In the genomic region with DNA sequence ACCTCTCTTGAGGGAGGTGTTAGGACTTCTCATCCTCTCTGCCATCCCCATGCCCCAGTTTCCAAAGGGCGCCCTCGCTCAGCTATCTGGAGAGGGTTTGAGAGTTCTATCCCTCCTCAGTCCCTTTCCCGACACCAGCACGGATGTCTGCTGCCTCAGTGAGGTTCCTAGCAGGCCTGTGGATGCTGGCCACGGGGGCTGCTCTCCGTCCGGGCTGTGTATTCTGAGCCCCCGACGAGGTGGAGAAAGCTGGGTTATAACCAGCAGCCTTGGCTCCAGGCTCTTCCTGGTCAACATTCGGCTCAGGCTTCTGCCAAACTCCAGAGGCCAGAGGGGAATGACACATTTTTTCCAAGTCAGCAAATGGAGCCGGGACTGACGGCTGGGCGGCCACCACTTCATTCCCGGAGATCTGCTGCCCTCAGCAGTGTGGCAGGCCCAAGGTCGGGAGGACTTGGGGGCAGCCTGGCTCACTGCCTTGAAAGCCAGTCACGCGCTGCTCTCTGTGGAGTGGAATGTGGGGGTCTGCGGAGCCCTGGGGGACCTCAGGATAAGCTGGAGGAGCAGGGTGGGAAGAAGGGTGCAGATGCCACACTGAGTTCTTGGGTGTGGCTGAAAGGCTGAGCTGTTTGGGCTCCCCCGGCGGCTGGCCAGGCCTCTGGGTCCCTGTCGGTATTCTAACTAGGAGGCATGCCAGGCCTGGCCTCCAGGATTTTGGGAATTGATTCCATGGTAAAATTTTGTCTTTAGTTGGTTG, we compare ENCODE assay signal across 1 cellular context.
TF ChIP-seq lines count a peak whose summit lies in the region.

No MANE protein-coding gene starts in this region.

TF ChIP-seq in endothelial cell of umbilical vein, 7 proteins besides CTCF, POLR2A, EP300 and RAD21:
- TF ChIP-seq GATA2 (IDR thresholded peaks at IDR 0.05; ENCODE audit: insufficient read depth, insufficient read length, low read depth, low read length) (no peak), MYC (IDR thresholded peaks at IDR 0.05; ENCODE audit: low read depth, low read length) (no peak), FOS (IDR thresholded peaks at IDR 0.05; ENCODE audit: borderline replicate concordance, insufficient read depth, low read length) (no peak), JUN (IDR thresholded peaks at IDR 0.05; ENCODE audit: borderline replicate concordance, insufficient read depth, insufficient read length, low read depth) (no peak), EZH2 (IDR thresholded peaks at IDR 0.05; ENCODE audit: borderline replicate concordance, low read depth, low read length, severe bottlenecking) (no peak), POLR2AphosphoS5 (IDR thresholded peaks at IDR 0.05; ENCODE audit: insufficient read depth, low read depth, low read length) (no peak), MAX (IDR thresholded peaks at IDR 0.05; ENCODE audit: insufficient read depth, insufficient read length) (no peak)
